ENCODE assay signal across 21 cellular contexts in the genomic region with DNA sequence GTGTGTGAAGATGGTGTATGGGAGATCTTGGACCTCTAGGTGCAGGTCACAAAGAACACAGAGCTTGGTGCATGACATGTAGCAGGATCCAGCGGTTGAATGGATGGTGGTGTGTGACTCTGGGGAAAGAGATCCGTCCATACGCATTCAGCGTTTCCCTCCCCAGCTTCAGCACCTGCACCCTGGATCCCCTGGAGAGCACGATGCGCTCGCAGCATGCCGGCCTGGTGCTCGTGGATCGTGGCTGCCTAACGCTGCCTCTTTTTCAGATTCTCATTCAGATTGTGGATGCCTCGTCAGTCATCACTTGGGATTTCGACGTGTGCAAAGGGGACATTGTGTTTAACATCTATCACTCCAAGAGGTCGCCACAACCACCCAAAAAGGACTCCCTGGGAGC.
DNase-seq lines count a peak whose midpoint lies in the region; ATAC-seq, FAIRE-seq and TF ChIP-seq lines count a peak whose summit lies in the region.
"Had no signal": no experiment of that assay in that cellular context is flagged by ENCODE, and none has a peak within 500 bp of the region (broad histone marks: within the 10 kb centered on the region; RNA-seq: fewer than 3 reads in every experiment).

No MANE protein-coding gene starts in this region.

- no peak for DNase-seq in GM12865 (ENCODE audit: low read depth)
- DNase-seq in OCI-LY7 (ENCODE audit: low spot score) = peak; percentile 31
- DNase-seq in stimulated activated naive B cell treated with anti-CD40 and anti-IgM and Interleukin-4, amounts not matched to agents 10 μg/mL and 1 μg/mL and 100 μg/mL, for 72 hours = no peak
- DNase-seq in NCI-H510A (lab: John Stamatoyannopoulos, UW) = no peak
- DNase-seq in stimulated activated CD8-positive, alpha-beta memory T cell treated with anti-CD3 and anti-CD28 coated beads, Interleukin-4, amount 100 ng/mL, for 48 hours = no peak
- DNase-seq in GM12892 (ENCODE audit: insufficient read length) = no peak
- DNase-seq: activated CD4-positive, alpha-beta T cell treated with anti-CD3 and anti-CD28 coated beads, Interleukin-2, amount 10 ng/mL, durations not matched to agents 7 days and 5 days; Calu3; effector CD4-positive, alpha-beta T cell; naive thymus-derived CD4-positive, alpha-beta T cell; NCI-H2227 treated with DMSO at 0.1 percent for 48 hours; NCI-H774; PC-9; stimulated activated naive CD8-positive, alpha-beta T cell treated with anti-CD3 and anti-CD28 coated beads, Interleukin-15, Interleukin-2, amounts not matched to agents 100 U/mL and 50 U/mL, for 24 hours had no signal

- no peak for FAIRE-seq in GM12892 (lab: Jason Lieb, UNC)

- peak overlapping the region; percentile 83 for H3K4me2 ChIP-seq in OCI-LY7 (ENCODE audit: low read length)
- H3K4me2 ChIP-seq: PC-9 had no signal

- H3K4me3 ChIP-seq in GM12865 (ENCODE audit: low read depth, low read length) (peak overlapping the region; percentile 32; the same call in 1 of the 2 replicates), OCI-LY7 (ENCODE audit: low read depth, low read length, poor library complexity, severe bottlenecking) (peak overlapping the region; percentile 54)
- H3K4me3 ChIP-seq: esophagus muscularis mucosa, gastroesophageal sphincter, PC-9, sigmoid colon had no signal

- POLR2A ChIA-PET in OCI-LY7 (lab: Charles Lee) = interaction anchor here (0.6 to 2.6 kb wide), 5 partner anchors 30 to 89 kb away, joined by 3 to 13 read pairs (median 4); a partner anchor contains a TSS

- no peaks in the 10 kb centered on the region for H3K27me3 Mint-ChIP-seq in stimulated activated naive B cell treated with anti-CD40 and anti-IgM and Interleukin-4, amounts not matched to agents 10 μg/mL and 1 μg/mL and 100 μg/mL, for 72 hours
- H3K27me3 Mint-ChIP-seq: activated CD4-positive, alpha-beta T cell treated with anti-CD3 and anti-CD28 coated beads, Interleukin-2, amount 10 ng/mL, durations not matched to agents 7 days and 5 days; activated T-helper 17 cell treated with anti-CD3 and anti-CD28 coated beads, Interleukin-2, amount 50 U/mL, for 72 hours; naive thymus-derived CD4-positive, alpha-beta T cell had no signal

- H3K27ac ChIP-seq in OCI-LY7 (ENCODE audit: low read depth, low read length, poor library complexity, severe bottlenecking) (peak overlapping the region; percentile 87), layer of hippocampus (ENCODE audit: low read depth, low read length) (peak overlapping the region; percentile 89)
- H3K27ac ChIP-seq: parathyroid adenoma, PC-9 had no signal

- no peak for TF ChIP-seq POLR2A in GM12892 (IDR thresholded peaks at IDR 0.05; ENCODE audit: low read depth, low read length)

- peaks cover 4% of the 10 kb centered on the region; the same call in 1 of the 2 replicates for H3K79me2 ChIP-seq in OCI-LY7 (ENCODE audit: insufficient read depth, low read depth, low read length)

- H3K9me2 ChIP-seq in OCI-LY7 (ENCODE audit: insufficient read depth, low read length) = no peaks in the 10 kb centered on the region

- no peaks in the 10 kb centered on the region for H3K9me3 ChIP-seq in OCI-LY7 (ENCODE audit: low read length)
- H3K9me3 ChIP-seq: esophagus muscularis mucosa, gastroesophageal sphincter, sigmoid colon had no signal

- H4K20me1 ChIP-seq in OCI-LY7 (ENCODE audit: insufficient read depth, low read length) = no peaks in the 10 kb centered on the region; the same call in 1 of the 2 replicates

- TF ChIP-seq CTCF in GM12865 (IDR thresholded peaks at IDR 0.05; ENCODE audit: insufficient read depth, low read depth, low read length, missing control alignments) (no peak), OCI-LY7 (conservative IDR thresholded peaks at IDR 0.05; ENCODE audit: low read length) (no peak)

- peak overlapping the region; percentile 75 to 81 for H3K4me3 Mint-ChIP-seq in stimulated activated naive B cell treated with anti-CD40 and anti-IgM and Interleukin-4, amounts not matched to agents 10 μg/mL and 1 μg/mL and 100 μg/mL, for 72 hours
- H3K4me3 Mint-ChIP-seq: activated CD4-positive, alpha-beta T cell treated with anti-CD3 and anti-CD28 coated beads, Interleukin-2, amount 10 ng/mL, durations not matched to agents 7 days and 5 days; activated T-helper 17 cell treated with anti-CD3 and anti-CD28 coated beads, Interleukin-2, amount 50 U/mL, for 72 hours; naive thymus-derived CD4-positive, alpha-beta T cell had no signal

- peaks cover 44 to 69% of the 10 kb centered on the region in 2 donors for H3K4me1 Mint-ChIP-seq in stimulated activated naive B cell treated with anti-CD40 and anti-IgM and Interleukin-4, amounts not matched to agents 10 μg/mL and 1 μg/mL and 100 μg/mL, for 72 hours
- H3K4me1 Mint-ChIP-seq: activated CD4-positive, alpha-beta T cell treated with anti-CD3 and anti-CD28 coated beads, Interleukin-2, amount 10 ng/mL, durations not matched to agents 7 days and 5 days; activated T-helper 17 cell treated with anti-CD3 and anti-CD28 coated beads, Interleukin-2, amount 50 U/mL, for 72 hours had no signal

- CTCF ChIA-PET in OCI-LY7 (lab: Charles Lee; ENCODE audit: unreplicated experiment) = interaction anchor here (0.6 to 3.2 kb wide), 6 partner anchors 12 to 928 kb away, joined by 3 to 13 read pairs (median 4); a partner anchor contains a TSS

- peaks cover 53% of the 10 kb centered on the region for H3K4me1 ChIP-seq in OCI-LY7 (ENCODE audit: insufficient read depth, low read length, poor library complexity, severe bottlenecking)
- H3K4me1 ChIP-seq: parathyroid adenoma had no signal

- no TSS peak for BruUV-seq in OCI-LY7 (replicated peaks; lab: Mats Ljungman, UMichigan)

- no peak for ATAC-seq in stimulated activated naive B cell treated with anti-CD40 and anti-IgM and Interleukin-4, amounts not matched to agents 10 μg/mL and 1 μg/mL and 100 μg/mL, for 72 hours (replicated peaks)
- no peak for ATAC-seq in GM21528 (IDR thresholded peaks at IDR 0.05; ENCODE audit: low FRiP score, unreplicated experiment)
- ATAC-seq: activated T-helper 17 cell treated with anti-CD3 and anti-CD28 coated beads, Interleukin-2, amount 50 U/mL, for 72 hours; gastroesophageal sphincter; naive thymus-derived CD4-positive, alpha-beta T cell; stimulated activated naive CD8-positive, alpha-beta T cell treated with anti-CD3 and anti-CD28 coated beads, Interleukin-15, Interleukin-2, amounts not matched to agents 100 U/mL and 50 U/mL, for 24 hours had no signal

- H3K36me3 ChIP-seq in OCI-LY7 (ENCODE audit: insufficient read depth, low read length) = peaks cover 92% of the 10 kb centered on the region

- H3K9me3 Mint-ChIP-seq in stimulated activated naive B cell treated with anti-CD40 and anti-IgM and Interleukin-4, amounts not matched to agents 10 μg/mL and 1 μg/mL and 100 μg/mL, for 72 hours = no peaks in the 10 kb centered on the region
- H3K9me3 Mint-ChIP-seq: activated CD4-positive, alpha-beta T cell treated with anti-CD3 and anti-CD28 coated beads, Interleukin-2, amount 10 ng/mL, durations not matched to agents 7 days and 5 days; activated T-helper 17 cell treated with anti-CD3 and anti-CD28 coated beads, Interleukin-2, amount 50 U/mL, for 72 hours had no signal

- H3K27me3 ChIP-seq in layer of hippocampus (ENCODE audit: control insufficient read depth, insufficient read depth, low read length) = no peaks in the 10 kb centered on the region
- H3K27me3 ChIP-seq: esophagus muscularis mucosa, gastroesophageal sphincter, sigmoid colon had no signal

- peak overlapping the region; percentile 93 for H3K27ac Mint-ChIP-seq in stimulated activated naive B cell treated with anti-CD40 and anti-IgM and Interleukin-4, amounts not matched to agents 10 μg/mL and 1 μg/mL and 100 μg/mL, for 72 hours
- H3K27ac Mint-ChIP-seq: activated CD4-positive, alpha-beta T cell treated with anti-CD3 and anti-CD28 coated beads, Interleukin-2, amount 10 ng/mL, durations not matched to agents 7 days and 5 days; activated T-helper 17 cell treated with anti-CD3 and anti-CD28 coated beads, Interleukin-2, amount 50 U/mL, for 72 hours; naive thymus-derived CD4-positive, alpha-beta T cell had no signal

- H3K36me3 Mint-ChIP-seq in stimulated activated naive B cell treated with anti-CD40 and anti-IgM and Interleukin-4, amounts not matched to agents 10 μg/mL and 1 μg/mL and 100 μg/mL, for 72 hours = peaks cover 80 to 91% of the 10 kb centered on the region in 2 donors

- no peak overlapping the region for H2AFZ ChIP-seq in OCI-LY7 (ENCODE audit: low read length)
- H2AFZ ChIP-seq: parathyroid adenoma, PC-9 had no signal

- intact Hi-C loops in OCI-LY7 (cut with micrococcal nuclease; ENCODE audit: unreplicated experiment) = loop anchor here (1.0 kb wide), 3 partner anchors 36 to 101 kb away; no protein-coding TSS in a partner anchor
